Comparison of ENCODE assay signal across 29 cellular contexts in the genomic region with DNA sequence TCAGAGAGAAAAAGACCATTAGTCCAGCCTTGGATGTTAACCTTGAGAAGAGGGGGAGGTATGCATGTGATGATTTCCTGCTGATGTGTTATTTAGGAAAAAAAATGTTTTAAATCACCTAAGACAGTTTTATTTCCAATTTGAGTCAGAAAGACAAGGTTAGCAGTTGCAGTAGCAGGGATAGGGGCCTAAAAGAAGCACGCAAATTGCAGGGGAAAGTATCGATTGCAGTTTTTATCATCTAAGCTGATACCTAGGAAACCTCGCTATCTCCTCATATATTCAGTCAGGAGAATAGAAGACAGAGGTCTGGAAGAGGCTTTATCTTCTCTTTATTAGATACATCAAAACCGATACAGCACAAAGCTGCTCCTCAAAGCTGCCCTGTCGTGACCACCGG.
A peak's percentile ranks its signal among the peaks of the same experiment; 100 is the strongest.
DNase-seq lines count a peak whose midpoint lies in the region; ATAC-seq and TF ChIP-seq lines count a peak whose summit lies in the region.
"Had no signal": no experiment of that assay in that cellular context is flagged by ENCODE, and none has a peak within 500 bp of the region (broad histone marks: within the 10 kb centered on the region; RNA-seq: fewer than 3 reads in every experiment).

No MANE protein-coding gene starts in this region.

- ATAC-seq in foreskin keratinocyte (no peak), right lobe of liver (no peak)

- H3K27me3 ChIP-seq in CD4-positive, alpha-beta memory T cell (ENCODE audit: insufficient read depth, low read length): no peaks in the 10 kb centered on the region
- H3K27me3 ChIP-seq in foreskin keratinocyte (no peaks in the 10 kb centered on the region), right lobe of liver (no peaks in the 10 kb centered on the region)
- H3K27me3 ChIP-seq: esophagus muscularis mucosa, heart left ventricle had no signal

- H3K27ac Mint-ChIP-seq in activated T-cell treated with anti-CD3 and anti-CD28 coated beads, Interleukin-2, amount 50 U/mL, for 24 hours: peak overlapping the region; percentile 87
- peak overlapping the region; percentile 76 to 94 (median 88) for H3K27ac Mint-ChIP-seq in CD4-positive, alpha-beta memory T cell
- H3K27ac Mint-ChIP-seq in T-helper 2 cell treated with Interferon-gamma antibody and Interleukin-4, amounts not matched to agents 5 μg/mL and 100 μg/mL, for 36 hours: peak overlapping the region; percentile 70
- H3K27ac Mint-ChIP-seq: B cell; dendritic cell treated with granulocyte-macrophage colony-stimulating factor and Interleukin-4, amounts not matched to agents 40 ng/mL and 50 ng/mL, for 4 days; endodermal cell had no signal

- WGBS in right lobe of liver (ENCODE audit: insufficient coverage, low coverage, low lambda C conversion rate, missing lambda C conversion rate): 85% methylated on average over 6 of the region's 6 CpGs

- no peak for DNase-seq in activated T-cell treated with anti-CD3 and anti-CD28 coated beads, Interleukin-2, amount 50 U/mL, for 24 hours
- no peak for DNase-seq in activated T-cell treated with anti-CD3 and anti-CD28 coated beads, Interleukin-2, amount 50 U/mL, for 48 hours
- no peak for DNase-seq in CD4-positive, alpha-beta memory T cell
- DNase-seq in T-helper 2 cell treated with Interferon-gamma antibody and Interleukin-4, amounts not matched to agents 5 μg/mL and 100 μg/mL, for 36 hours (ENCODE audit: low spot score): no peak
- DNase-seq in foreskin keratinocyte (no peak), right lobe of liver (no peak)
- no peak for DNase-seq in stimulated activated CD4-positive, alpha-beta T cell treated with anti-CD3 and anti-CD28 coated beads, Interleukin-2, amount 100 ng/mL, for 48 hours
- DNase-seq: central memory CD4-positive, alpha-beta T cell; DMS53; endodermal cell; foreskin fibroblast; H7; heart left ventricle; islet precursor cell; KBM-7; left ventricle myocardium superior; MM.1S; NCI-H1105 treated with DMSO at 0.1 percent for 48 hours; NCI-H1930; NCI-H2171 treated with DMSO at 0.1 percent for 48 hours; NCI-H510A; SIG-M5; stimulated activated naive CD8-positive, alpha-beta T cell treated with anti-CD3 and anti-CD28 coated beads, Interleukin-15, amount 100 ng/mL, for 72 hours; WERI-Rb-1 had no signal

- no peaks in the 10 kb centered on the region for H3K36me3 ChIP-seq in CD4-positive, alpha-beta memory T cell (ENCODE audit: insufficient read depth, low read length)
- H3K36me3 ChIP-seq in right lobe of liver: no peaks in the 10 kb centered on the region
- H3K36me3 ChIP-seq: esophagus muscularis mucosa, heart left ventricle, thoracic aorta, WERI-Rb-1 had no signal

- no peaks in the 10 kb centered on the region for H3K9me3 ChIP-seq in CD4-positive, alpha-beta memory T cell (ENCODE audit: control insufficient read depth in 1 of 2, low read length in 2 of 2)
- H3K9me3 ChIP-seq in right lobe of liver: no peaks in the 10 kb centered on the region
- H3K9me3 ChIP-seq: esophagus muscularis mucosa, heart left ventricle, thoracic aorta had no signal

- intact Hi-C loops in CD4-positive, alpha-beta memory T cell (cut with micrococcal nuclease): loop anchor here (1.0 kb wide), 1 partner anchor 11 kb away; no protein-coding TSS in a partner anchor
- intact Hi-C loops in right lobe of liver (cut with DNase I): no loop called here

- peaks cover 87% of the 10 kb centered on the region for H3K4me1 ChIP-seq in CD4-positive, alpha-beta memory T cell (ENCODE audit: insufficient read depth, low read length)
- H3K4me1 ChIP-seq in foreskin keratinocyte (peaks cover 8% of the 10 kb centered on the region), right lobe of liver (no peaks in the 10 kb centered on the region)

- no peaks in the 10 kb centered on the region for H3K27me3 Mint-ChIP-seq in activated T-cell treated with anti-CD3 and anti-CD28 coated beads, Interleukin-2, amount 50 U/mL, for 24 hours
- no peaks in the 10 kb centered on the region for H3K27me3 Mint-ChIP-seq in CD4-positive, alpha-beta memory T cell
- no peaks in the 10 kb centered on the region for H3K27me3 Mint-ChIP-seq in T-helper 2 cell treated with Interferon-gamma antibody and Interleukin-4, amounts not matched to agents 5 μg/mL and 100 μg/mL, for 36 hours (ENCODE audit: low read depth)
- H3K27me3 Mint-ChIP-seq: B cell; dendritic cell treated with granulocyte-macrophage colony-stimulating factor and Interleukin-4, amounts not matched to agents 40 ng/mL and 50 ng/mL, for 4 days; stimulated activated naive CD8-positive, alpha-beta T cell treated with anti-CD3 and anti-CD28 coated beads, Interleukin-15, amount 100 ng/mL, for 72 hours had no signal

- no peak for TF ChIP-seq POLR2A in right lobe of liver (IDR thresholded peaks at IDR 0.05)

- peak overlapping the region; percentile 36 for H3K27ac ChIP-seq in CD4-positive, alpha-beta memory T cell (ENCODE audit: low read depth, low read length)
- H3K27ac ChIP-seq in foreskin keratinocyte: peak overlapping the region; percentile 9
- no peak overlapping the region for H3K27ac ChIP-seq in right lobe of liver
- H3K27ac ChIP-seq: esophagus muscularis mucosa, heart left ventricle, HL-60, thoracic aorta, WERI-Rb-1 had no signal

- peak overlapping the region in 1 of 2 donors; percentile 28 for H3K4me3 ChIP-seq in CD4-positive, alpha-beta memory T cell (ENCODE audit: low read length in 2 of 2)
- H3K4me3 ChIP-seq in right lobe of liver: no peak overlapping the region
- H3K4me3 ChIP-seq: esophagus muscularis mucosa, heart left ventricle, thoracic aorta had no signal

- H3K4me1 Mint-ChIP-seq in activated T-cell treated with anti-CD3 and anti-CD28 coated beads, Interleukin-2, amount 50 U/mL, for 24 hours (ENCODE audit: low read depth): peaks cover 77% of the 10 kb centered on the region
- H3K4me1 Mint-ChIP-seq in CD4-positive, alpha-beta memory T cell: peaks cover 59 to 87% (median 66%) of the 10 kb centered on the region in 4 donors
- H3K4me1 Mint-ChIP-seq in T-helper 2 cell treated with Interferon-gamma antibody and Interleukin-4, amounts not matched to agents 5 μg/mL and 100 μg/mL, for 36 hours (ENCODE audit: low read depth): peaks cover 58% of the 10 kb centered on the region
- H3K4me1 Mint-ChIP-seq: B cell had no signal

- TF ChIP-seq CTCF in foreskin keratinocyte (conservative IDR thresholded peaks at IDR 0.05) (no peak), right lobe of liver (IDR thresholded peaks at IDR 0.05) (no peak)

- no peaks in the 10 kb centered on the region for H3K9me3 Mint-ChIP-seq in activated T-cell treated with anti-CD3 and anti-CD28 coated beads, Interleukin-2, amount 50 U/mL, for 24 hours
- H3K9me3 Mint-ChIP-seq in CD4-positive, alpha-beta memory T cell: peaks cover 0 to 3% (median 0%) of the 10 kb centered on the region in 8 donors
- H3K9me3 Mint-ChIP-seq in T-helper 2 cell treated with Interferon-gamma antibody and Interleukin-4, amounts not matched to agents 5 μg/mL and 100 μg/mL, for 36 hours: no peaks in the 10 kb centered on the region
- H3K9me3 Mint-ChIP-seq: dendritic cell treated with granulocyte-macrophage colony-stimulating factor and Interleukin-4, amounts not matched to agents 40 ng/mL and 50 ng/mL, for 4 days; endodermal cell had no signal

- peak overlapping the region; percentile 63 for H3K4me3 Mint-ChIP-seq in activated T-cell treated with anti-CD3 and anti-CD28 coated beads, Interleukin-2, amount 50 U/mL, for 24 hours
- peak overlapping the region; percentile 59 to 90 (median 80) for H3K4me3 Mint-ChIP-seq in CD4-positive, alpha-beta memory T cell
- H3K4me3 Mint-ChIP-seq in T-helper 2 cell treated with Interferon-gamma antibody and Interleukin-4, amounts not matched to agents 5 μg/mL and 100 μg/mL, for 36 hours: peak overlapping the region; percentile 77
- H3K4me3 Mint-ChIP-seq: B cell; dendritic cell treated with granulocyte-macrophage colony-stimulating factor and Interleukin-4, amounts not matched to agents 40 ng/mL and 50 ng/mL, for 4 days; endodermal cell had no signal

- CTCF ChIA-PET in CD4-positive, alpha-beta memory T cell (lab: Charles Lee; ENCODE audit: partially characterized antibody): interaction anchor here (0.9 to 1.5 kb wide), 5 partner anchors 11 to 274 kb away, joined by 3 to 7 read pairs (median 5); no protein-coding TSS in a partner anchor

- POLR2A ChIA-PET in CD4-positive, alpha-beta memory T cell (lab: Charles Lee; ENCODE audit: partially characterized antibody): interaction anchor here (0.9 to 3.7 kb wide), 12 partner anchors 9 to 202 kb away, joined by 3 to 26 read pairs (median 4); no protein-coding TSS in a partner anchor

- peaks cover 2% of the 10 kb centered on the region for H3K36me3 Mint-ChIP-seq in activated T-cell treated with anti-CD3 and anti-CD28 coated beads, Interleukin-2, amount 50 U/mL, for 24 hours (ENCODE audit: low read depth)
- H3K36me3 Mint-ChIP-seq in CD4-positive, alpha-beta memory T cell: peaks cover 0 to 4% of the 10 kb centered on the region in 2 donors
- no peaks in the 10 kb centered on the region for H3K36me3 Mint-ChIP-seq in T-helper 2 cell treated with Interferon-gamma antibody and Interleukin-4, amounts not matched to agents 5 μg/mL and 100 μg/mL, for 36 hours (ENCODE audit: low read depth)

Comparison
In these comparisons a context has a peak if more than half of its experiments do, and no peak if none do; other contexts are left out.
1. H3K27ac ChIP-seq: peak in CD4-positive, alpha-beta memory T cell (single experiment) and foreskin keratinocyte (single experiment); none in right lobe of liver (0 of 3).
2. Peak in every context shown above with its lines, with median percentiles within 50 percentile points of each other: H3K27ac Mint-ChIP-seq and H3K4me3 Mint-ChIP-seq.